Comparison of ENCODE assay signal across 8 cellular contexts in genomic region chr7:2709553-2710165, GRCh38. TPM values are rescaled to one million over a fixed set of nuclear protein-coding genes. Genes with fewer than 3 reads are reported as not detected.
DNase-seq lines count a peak whose midpoint lies in the region; ATAC-seq lines count a peak whose summit lies in the region.

No MANE protein-coding gene starts in this region.

- DNase-seq in NCI-H82 treated with DMSO at 0.1 percent for 48 hours (lab: John Stamatoyannopoulos, UW; ENCODE audit: unreplicated experiment) (peak; percentile 43), fibroblast of gingiva (ENCODE audit: low read depth) (peak; percentile 30), neuronal stem cell (ENCODE audit: low spot score) (peak; percentile 62), substantia nigra (lab: John Stamatoyannopoulos, UW) (peak in 43 of 49 donors; percentile 18 to 83 (median 55))
- peak; percentile 87 for DNase-seq in activated T-cell treated with anti-CD3 and anti-CD28 coated beads, Interleukin-2, amount 50 U/mL, for 24 hours

- no peak overlapping the region for H4K91ac ChIP-seq in neuronal stem cell (ENCODE audit: low read depth, low read length, poor library complexity)

- peaks cover 0 to 5% of the 10 kb centered on the region in 2 donors for H3K9me3 ChIP-seq in neuronal stem cell (replicated peaks in 1 of 2; ENCODE audit: control insufficient read depth in 2 of 2, insufficient read depth in 1 of 2, low read depth in 1 of 2, low read length in 2 of 2)

- peak; percentile 67 for ATAC-seq in GM18520 (IDR thresholded peaks at IDR 0.05; ENCODE audit: unreplicated experiment)
- ATAC-seq in HG03025 (IDR thresholded peaks at IDR 0.05; ENCODE audit: low FRiP score, unreplicated experiment): peak; percentile 84

- H3K18ac ChIP-seq in neuronal stem cell (ENCODE audit: low read length): peak overlapping the region; percentile 70

- no peak overlapping the region for H4K8ac ChIP-seq in neuronal stem cell (ENCODE audit: low read depth, low read length)

- no peak overlapping the region for H2BK5ac ChIP-seq in neuronal stem cell (ENCODE audit: low read length)

- H3K27me3 ChIP-seq in ACC112 (ENCODE audit: insufficient read depth, low read length) (no peaks in the 10 kb centered on the region), neuronal stem cell (ENCODE audit: control insufficient read depth in 3 of 3, insufficient read depth in 3 of 3, low read depth in 1 of 3, low read length in 3 of 3) (peaks cover 0 to 2% (median 0%) of the 10 kb centered on the region in 3 experiments)

- H3K27me3 Mint-ChIP-seq in activated T-cell treated with anti-CD3 and anti-CD28 coated beads, Interleukin-2, amount 50 U/mL, for 24 hours: peaks cover 14% of the 10 kb centered on the region

- H3K4me1 ChIP-seq in ACC112 (ENCODE audit: control insufficient read depth, insufficient read depth, low read length, unreplicated experiment) (peaks cover 4% of the 10 kb centered on the region), neuronal stem cell (ENCODE audit: control insufficient read depth in 2 of 2, insufficient read depth in 1 of 2, low read depth in 1 of 2, low read length in 2 of 2) (peaks cover 10 to 25% of the 10 kb centered on the region in 2 donors)

- H3K4me3 ChIP-seq in ACC112 (ENCODE audit: low read depth, low read length): peak overlapping the region; percentile 51
- no peak overlapping the region for H3K4me3 ChIP-seq in neuronal stem cell (ENCODE audit: low read length in 2 of 2)

- no peaks in the 10 kb centered on the region for H3K79me2 ChIP-seq in ACC112 (ENCODE audit: control insufficient read depth, insufficient read depth, low read length, unreplicated experiment)

- H3K36me3 ChIP-seq in ACC112 (ENCODE audit: insufficient read depth, low read length) (no peaks in the 10 kb centered on the region), neuronal stem cell (replicated peaks in 1 of 2; ENCODE audit: control insufficient read depth in 2 of 2, insufficient read depth in 2 of 2, low read length in 2 of 2) (peaks cover 0 to 7% of the 10 kb centered on the region in 2 donors)

- no peaks in the 10 kb centered on the region for H3K36me3 Mint-ChIP-seq in activated T-cell treated with anti-CD3 and anti-CD28 coated beads, Interleukin-2, amount 50 U/mL, for 24 hours (ENCODE audit: low read depth)

- H3K79me1 ChIP-seq in neuronal stem cell (ENCODE audit: low read depth, low read length): no peaks in the 10 kb centered on the region

- H2BK12ac ChIP-seq in neuronal stem cell (ENCODE audit: low read length): no peak overlapping the region

- no peak overlapping the region for H3K9ac ChIP-seq in neuronal stem cell (ENCODE audit: low read depth, low read length, poor library complexity)

- WGBS in neuronal stem cell (ENCODE audit: extremely low coverage in 2 of 2, insufficient read length in 2 of 2, insufficient replicate concordance in 1 of 2), 2 donors: no CpG with 5 or more reads among the region's 33 CpGs

- no peak overlapping the region for H3K4me2 ChIP-seq in neuronal stem cell (ENCODE audit: insufficient read depth, low read length, poor library complexity, severe bottlenecking)

- no peak overlapping the region for H2AFZ ChIP-seq in ACC112 (ENCODE audit: low read length, unreplicated experiment)
- peak overlapping the region; percentile 24 for H2AFZ ChIP-seq in neuronal stem cell (ENCODE audit: low read length)

- peak overlapping the region; percentile 40 for H3K27ac Mint-ChIP-seq in activated T-cell treated with anti-CD3 and anti-CD28 coated beads, Interleukin-2, amount 50 U/mL, for 24 hours

- peak overlapping the region; percentile 49 for H3K14ac ChIP-seq in neuronal stem cell (ENCODE audit: low read length)

- peak overlapping the region; percentile 8 for H2BK15ac ChIP-seq in neuronal stem cell (ENCODE audit: low read length)

- H3K23ac ChIP-seq in neuronal stem cell (ENCODE audit: low read depth, low read length, poor library complexity): peak overlapping the region; percentile 80

- H3K27ac ChIP-seq in ACC112 (ENCODE audit: low read depth, low read length) (no peak overlapping the region), neuronal stem cell (replicated peaks; ENCODE audit: low read length) (no peak overlapping the region), substantia nigra (ENCODE audit: low read depth, low read length, poor library complexity, severe bottlenecking) (no peak overlapping the region)

- peak overlapping the region; percentile 49 for H3K4me3 Mint-ChIP-seq in activated T-cell treated with anti-CD3 and anti-CD28 coated beads, Interleukin-2, amount 50 U/mL, for 24 hours

- H2AK5ac ChIP-seq in neuronal stem cell (ENCODE audit: low read depth, low read length): peak overlapping the region; percentile 86

- no peak overlapping the region for H3K4ac ChIP-seq in neuronal stem cell (ENCODE audit: low read length)

- H3K9me3 Mint-ChIP-seq in activated T-cell treated with anti-CD3 and anti-CD28 coated beads, Interleukin-2, amount 50 U/mL, for 24 hours: no peaks in the 10 kb centered on the region

- H2BK120ac ChIP-seq in neuronal stem cell (ENCODE audit: low read depth, low read length): no peak overlapping the region

- peaks cover 26% of the 10 kb centered on the region for H3K4me1 Mint-ChIP-seq in activated T-cell treated with anti-CD3 and anti-CD28 coated beads, Interleukin-2, amount 50 U/mL, for 24 hours (ENCODE audit: low read depth)

RNA-seq across cellular contexts. Expression of gene AMZ1, which starts 21.7 kb away (rescaled TPM):
- 0.04 TPM for polyA plus RNA-seq in neuronal stem cell (2013, experiment 1 of 2)
- polyA plus RNA-seq in neuronal stem cell (2013, experiment 2 of 2): 0.01 TPM

Comparison
In these comparisons a context has a peak if more than half of its experiments do, and no peak if none do; other contexts are left out.
1. DNase-seq: peak in every context shown above with its lines; median percentile 87 in activated T-cell treated with anti-CD3 and anti-CD28 coated beads, Interleukin-2, amount 50 U/mL, for 24 hours; 62 in neuronal stem cell; 55 in substantia nigra; 43 in NCI-H82 treated with DMSO at 0.1 percent for 48 hours; 30 in fibroblast of gingiva.